ENCODE assay signal across 9 cellular contexts in the genomic region with DNA sequence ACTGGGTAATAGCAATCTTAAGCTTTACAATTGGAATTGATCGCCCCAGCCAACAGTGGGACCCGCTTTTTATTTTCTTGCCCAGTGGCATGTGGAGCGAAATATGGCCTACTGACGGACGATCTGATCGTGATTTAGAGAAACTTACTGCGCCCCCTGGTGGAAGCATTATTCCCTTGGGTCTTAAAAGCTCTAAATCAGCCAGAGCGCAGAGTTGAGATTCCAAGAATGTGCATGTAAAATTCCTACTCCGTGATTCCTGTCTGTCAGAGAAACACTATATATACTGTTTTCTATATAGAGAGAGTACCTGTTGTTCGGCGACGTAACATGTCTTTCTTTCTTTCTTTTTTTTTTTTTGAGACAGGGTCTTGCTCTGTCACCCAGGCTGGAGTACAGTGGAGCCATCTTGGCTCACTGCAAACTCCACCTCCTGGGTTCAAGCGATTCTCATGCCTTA. TPM values are rescaled to one million over a fixed set of nuclear protein-coding genes. Genes with fewer than 3 reads are reported as not detected.
A peak's percentile ranks its signal among the peaks of the same experiment; 100 is the strongest.
DNase-seq lines count a peak whose midpoint lies in the region; ATAC-seq and TF ChIP-seq lines count a peak whose summit lies in the region.
"Had no signal": no experiment of that assay in that cellular context is flagged by ENCODE, and none has a peak within 500 bp of the region (broad histone marks: within the 10 kb centered on the region; RNA-seq: fewer than 3 reads in every experiment).

No MANE protein-coding gene starts in this region.

- no peaks in the 10 kb centered on the region for H3K9me3 ChIP-seq in OCI-LY7 (ENCODE audit: low read length)
- no peaks in the 10 kb centered on the region for H3K9me3 ChIP-seq in esophagus squamous epithelium

- H3K9me2 ChIP-seq in OCI-LY7 (ENCODE audit: insufficient read depth, low read length): no peaks in the 10 kb centered on the region

- H3K4me3 Mint-ChIP-seq in nephron: peak overlapping the region in 2 of 3 experiments; percentile 6 to 9
- peak overlapping the region; percentile 71 for H3K4me3 Mint-ChIP-seq in stimulated activated memory B cell treated with anti-CD40 and anti-IgM and Interleukin-4, amounts not matched to agents 10 μg/mL and 1 μg/mL and 100 μg/mL, for 72 hours
- H3K4me3 Mint-ChIP-seq: T-helper 1 cell treated with Interleukin-12 subunit alpha and Interleukin-12 subunit beta and Interleukin-4 antibody, amounts not matched to agents 30 μg/mL and 1 μg/mL, for 36 hours had no signal

- ATAC-seq in stimulated activated memory B cell treated with anti-CD40 and anti-IgM and Interleukin-4, amounts not matched to agents 10 μg/mL and 1 μg/mL and 100 μg/mL, for 72 hours: peak; percentile 54
- ATAC-seq in GM18907 (IDR thresholded peaks at IDR 0.05; ENCODE audit: unreplicated experiment): no peak

- H3K4me1 Mint-ChIP-seq in nephron: peaks cover 19% of the 10 kb centered on the region
- H3K4me1 Mint-ChIP-seq in stimulated activated memory B cell treated with anti-CD40 and anti-IgM and Interleukin-4, amounts not matched to agents 10 μg/mL and 1 μg/mL and 100 μg/mL, for 72 hours: peaks cover 18% of the 10 kb centered on the region

- H3K36me3 ChIP-seq in OCI-LY7 (ENCODE audit: insufficient read depth, low read length): no peaks in the 10 kb centered on the region
- H3K36me3 ChIP-seq in esophagus squamous epithelium: no peaks in the 10 kb centered on the region

- peak overlapping the region in 2 of 3 experiments; percentile 9 to 11 for H3K27ac Mint-ChIP-seq in nephron
- peak overlapping the region; percentile 91 for H3K27ac Mint-ChIP-seq in stimulated activated memory B cell treated with anti-CD40 and anti-IgM and Interleukin-4, amounts not matched to agents 10 μg/mL and 1 μg/mL and 100 μg/mL, for 72 hours
- H3K27ac Mint-ChIP-seq: T-helper 1 cell treated with Interleukin-12 subunit alpha and Interleukin-12 subunit beta and Interleukin-4 antibody, amounts not matched to agents 30 μg/mL and 1 μg/mL, for 36 hours had no signal

- peak overlapping the region; percentile 96 for H2AFZ ChIP-seq in OCI-LY7 (ENCODE audit: low read length)

- H4K20me1 ChIP-seq in OCI-LY7 (ENCODE audit: insufficient read depth, low read length): peaks cover 7% of the 10 kb centered on the region; the same call in 1 of the 2 replicates

- H3K4me3 ChIP-seq in OCI-LY7 (ENCODE audit: low read depth, low read length, poor library complexity, severe bottlenecking): peak overlapping the region; percentile 44
- H3K4me3 ChIP-seq in esophagus squamous epithelium: no peak overlapping the region

- intact Hi-C loops in OCI-LY7 (cut with micrococcal nuclease; ENCODE audit: unreplicated experiment): no loop called here
- intact Hi-C loops in esophagus squamous epithelium (cut with DNase I): loop anchor here (2.0 kb wide), 1 partner anchor 55 kb away; no protein-coding TSS in a partner anchor

- BruUV-seq in OCI-LY7 (replicated peaks; lab: Mats Ljungman, UMichigan): no TSS peak

- peaks cover 13% of the 10 kb centered on the region for H3K79me2 ChIP-seq in OCI-LY7 (ENCODE audit: insufficient read depth, low read depth, low read length)

- TF ChIP-seq CTCF in OCI-LY7 (conservative IDR thresholded peaks at IDR 0.05; ENCODE audit: low read length) (peak; percentile 95), esophagus squamous epithelium (IDR thresholded peaks at IDR 0.05) (peak; percentile 78 to 87 (median 80)), nephron (IDR thresholded peaks at IDR 0.05; ENCODE audit: unreplicated experiment in 3 of 3) (peak; percentile 82 to 88 (median 83))

- H3K27me3 ChIP-seq in esophagus squamous epithelium: no peaks in the 10 kb centered on the region

- CTCF ChIA-PET in OCI-LY7 (lab: Charles Lee; ENCODE audit: unreplicated experiment): interaction anchor here (0.7 to 1.8 kb wide), 5 partner anchors 12 to 65 kb away, joined by 3 to 5 read pairs (median 4); no protein-coding TSS in a partner anchor

- H3K27ac ChIP-seq in OCI-LY7 (ENCODE audit: low read depth, low read length, poor library complexity, severe bottlenecking) (peak overlapping the region; percentile 63), esophagus squamous epithelium (peak overlapping the region in 2 of 4 donors; percentile 2 to 51)

- peak; percentile 86 for DNase-seq in COLO668 (lab: John Stamatoyannopoulos, UW; ENCODE audit: unreplicated experiment)
- DNase-seq in KBM-7: peak; percentile 90
- DNase-seq in OCI-LY7 (ENCODE audit: low spot score): peak; percentile 96
- peak; percentile 86 for DNase-seq in activated T-cell treated with anti-CD3 and anti-CD28 coated beads for 4 hours
- DNase-seq in esophagus squamous epithelium (lab: John Stamatoyannopoulos, UW): no peak

- H3K27me3 Mint-ChIP-seq in nephron (ENCODE audit: low read depth): peaks cover 7% of the 10 kb centered on the region
- no peaks in the 10 kb centered on the region for H3K27me3 Mint-ChIP-seq in stimulated activated memory B cell treated with anti-CD40 and anti-IgM and Interleukin-4, amounts not matched to agents 10 μg/mL and 1 μg/mL and 100 μg/mL, for 72 hours

- in situ Hi-C loops in KBM-7 (cut with MboI; ENCODE audit: low pct_unique_long_range_greater_than_20kb, low sequenced_read_pairs): no loop called here

- 7 to 8% methylated on average over 12 to 13 of the region's 13 CpGs for WGBS in esophagus squamous epithelium, 2 donors

- no peaks in the 10 kb centered on the region for H3K9me3 Mint-ChIP-seq in nephron
- H3K9me3 Mint-ChIP-seq in stimulated activated memory B cell treated with anti-CD40 and anti-IgM and Interleukin-4, amounts not matched to agents 10 μg/mL and 1 μg/mL and 100 μg/mL, for 72 hours: no peaks in the 10 kb centered on the region
- H3K9me3 Mint-ChIP-seq: T-helper 1 cell treated with Interleukin-12 subunit alpha and Interleukin-12 subunit beta and Interleukin-4 antibody, amounts not matched to agents 30 μg/mL and 1 μg/mL, for 36 hours had no signal

- no peak for TF ChIP-seq POLR2A in esophagus squamous epithelium (IDR thresholded peaks at IDR 0.05)

- POLR2A ChIA-PET in OCI-LY7 (lab: Charles Lee): interaction anchor here (0.7 to 1.3 kb wide), 5 partner anchors 10 to 561 kb away, joined by 3 to 4 read pairs (median 4); no protein-coding TSS in a partner anchor

- H3K4me2 ChIP-seq in OCI-LY7 (ENCODE audit: low read length): peak overlapping the region; percentile 71

- no peaks in the 10 kb centered on the region for H3K36me3 Mint-ChIP-seq in nephron (ENCODE audit: low read depth)
- no peaks in the 10 kb centered on the region for H3K36me3 Mint-ChIP-seq in stimulated activated memory B cell treated with anti-CD40 and anti-IgM and Interleukin-4, amounts not matched to agents 10 μg/mL and 1 μg/mL and 100 μg/mL, for 72 hours

- H3K4me1 ChIP-seq in OCI-LY7 (ENCODE audit: insufficient read depth, low read length, poor library complexity, severe bottlenecking): peaks cover 12% of the 10 kb centered on the region
- peaks cover 7 to 27% (median 8%) of the 10 kb centered on the region in 3 donors for H3K4me1 ChIP-seq in esophagus squamous epithelium

RNA-seq across cellular contexts. Expression of a gene that starts 3.7 kb away (rescaled TPM):
- 38.5 and 39.9 TPM in 2 replicates for total RNA-seq in OCI-LY7 (2014; rRNA removed; shearing (Covaris generic))
- 62.2 and 64.2 TPM in 2 replicates for total RNA-seq in OCI-LY7 (2022)
- total RNA-seq in esophagus squamous epithelium: 10 to 100 TPM; 18.7 to 35.3 (median 23.8) TPM

RNA-seq across cellular contexts. Expression of a gene that starts 15.3 kb away (rescaled TPM):
- total RNA-seq in OCI-LY7 (2014; rRNA removed; shearing (Covaris generic)): not detected in 2 replicates
- total RNA-seq in OCI-LY7 (2022): 1.7 and 3.9 TPM in 2 replicates
- 10 to 100 TPM in 1 of 4 donors, 1 to 10 TPM in 2, under 1 TPM in 1; 0.76 to 11.4 (median 5.6) TPM for total RNA-seq in esophagus squamous epithelium

RNA-seq across cellular contexts. Expression of a gene that starts 24.6 kb away (rescaled TPM):
- total RNA-seq in OCI-LY7 (2014; rRNA removed; shearing (Covaris generic)): 2.2 and 2.7 TPM in 2 replicates
- 2.0 TPM in 2 replicates for total RNA-seq in OCI-LY7 (2022)
- total RNA-seq in esophagus squamous epithelium: 1 to 10 TPM in 1 of 4 donors, under 1 TPM in 3; 0.13 to 1.3 (median 0.56) TPM

RNA-seq across cellular contexts. Expression of a gene that starts 52.5 kb away (rescaled TPM):
- 5.9 and 7.0 TPM in 2 replicates for total RNA-seq in OCI-LY7 (2014; rRNA removed; shearing (Covaris generic))
- total RNA-seq in OCI-LY7 (2022): 20.7 and 24.0 TPM in 2 replicates
- total RNA-seq in esophagus squamous epithelium: 1 to 10 TPM; 1.9 to 7.7 (median 4.0) TPM

RNA-seq across cellular contexts. Expression of a gene that starts 56.5 kb away (rescaled TPM):
- 36.7 and 55.8 TPM in 2 replicates for total RNA-seq in OCI-LY7 (2014; rRNA removed; shearing (Covaris generic))
- total RNA-seq in OCI-LY7 (2022) (31.5 and 37.6 TPM in 2 replicates), esophagus squamous epithelium (10 to 100 TPM; 44.1 to 88.7 (median 81.0) TPM)
